In the genomic region with DNA sequence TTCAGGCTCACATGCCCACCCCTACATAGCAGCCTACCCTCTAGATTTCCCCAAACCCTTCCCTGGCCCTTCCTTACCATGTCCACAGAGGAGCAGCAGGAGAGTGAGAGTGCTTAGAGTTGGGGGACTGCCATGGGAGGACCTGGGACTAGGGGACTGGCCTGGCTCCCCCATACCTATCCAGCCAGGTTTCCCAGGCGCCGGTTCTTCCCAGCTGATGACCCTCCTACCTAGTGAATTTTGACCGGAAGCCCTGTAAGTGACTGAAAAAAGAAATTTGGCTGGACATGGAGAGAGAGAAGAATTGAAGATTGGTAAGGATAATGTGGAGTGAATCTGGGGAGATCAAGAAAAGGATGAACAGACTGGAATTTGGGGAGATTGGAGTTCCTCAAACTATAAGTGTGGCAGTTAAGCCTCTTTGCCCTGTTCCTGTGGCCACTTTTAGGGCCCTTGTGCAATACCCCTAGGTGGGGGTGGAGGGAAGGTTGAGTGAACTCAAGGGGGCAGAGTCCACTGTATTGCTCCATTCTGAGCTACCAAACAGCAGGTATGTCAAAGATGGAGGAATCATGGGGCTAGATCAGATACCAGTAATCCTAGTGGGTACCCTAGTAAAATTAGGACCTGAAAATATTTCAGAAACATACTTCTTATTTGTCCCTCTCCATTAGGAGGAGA, we compare ENCODE assay signal across 1 cellular context.
A peak's percentile ranks its signal among the peaks of the same experiment; 100 is the strongest.
TF ChIP-seq lines count a peak whose summit lies in the region.

No MANE protein-coding gene starts in this region.

TF ChIP-seq in HepG2, 621 proteins besides CTCF, POLR2A, EP300 and RAD21 (continued from another document):
- TF ChIP-seq, protein P1, sequence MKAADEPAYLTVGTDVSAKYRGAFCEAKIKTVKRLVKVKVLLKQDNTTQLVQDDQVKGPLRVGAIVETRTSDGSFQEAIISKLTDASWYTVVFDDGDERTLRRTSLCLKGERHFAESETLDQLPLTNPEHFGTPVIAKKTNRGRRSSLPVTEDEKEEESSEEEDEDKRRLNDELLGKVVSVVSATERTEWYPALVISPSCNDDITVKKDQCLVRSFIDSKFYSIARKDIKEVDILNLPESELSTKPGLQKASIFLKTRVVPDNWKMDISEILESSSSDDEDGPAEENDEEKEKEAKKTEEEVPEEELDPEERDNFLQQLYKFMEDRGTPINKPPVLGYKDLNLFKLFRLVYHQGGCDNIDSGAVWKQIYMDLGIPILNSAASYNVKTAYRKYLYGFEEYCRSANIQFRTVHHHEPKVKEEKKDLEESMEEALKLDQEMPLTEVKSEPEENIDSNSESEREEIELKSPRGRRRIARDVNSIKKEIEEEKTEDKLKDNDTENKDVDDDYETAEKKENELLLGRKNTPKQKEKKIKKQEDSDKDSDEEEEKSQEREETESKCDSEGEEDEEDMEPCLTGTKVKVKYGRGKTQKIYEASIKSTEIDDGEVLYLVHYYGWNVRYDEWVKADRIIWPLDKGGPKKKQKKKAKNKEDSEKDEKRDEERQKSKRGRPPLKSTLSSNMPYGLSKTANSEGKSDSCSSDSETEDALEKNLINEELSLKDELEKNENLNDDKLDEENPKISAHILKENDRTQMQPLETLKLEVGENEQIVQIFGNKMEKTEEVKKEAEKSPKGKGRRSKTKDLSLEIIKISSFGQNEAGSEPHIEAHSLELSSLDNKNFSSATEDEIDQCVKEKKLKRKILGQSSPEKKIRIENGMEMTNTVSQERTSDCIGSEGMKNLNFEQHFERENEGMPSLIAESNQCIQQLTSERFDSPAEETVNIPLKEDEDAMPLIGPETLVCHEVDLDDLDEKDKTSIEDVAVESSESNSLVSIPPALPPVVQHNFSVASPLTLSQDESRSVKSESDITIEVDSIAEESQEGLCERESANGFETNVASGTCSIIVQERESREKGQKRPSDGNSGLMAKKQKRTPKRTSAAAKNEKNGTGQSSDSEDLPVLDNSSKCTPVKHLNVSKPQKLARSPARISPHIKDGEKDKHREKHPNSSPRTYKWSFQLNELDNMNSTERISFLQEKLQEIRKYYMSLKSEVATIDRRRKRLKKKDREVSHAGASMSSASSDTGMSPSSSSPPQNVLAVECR (CRISPR knock-in tag; IDR thresholded peaks at IDR 0.05; ENCODE audit: borderline replicate concordance), result peak; percentile 25; the same call in 1 of the 2 replicates
- TF ChIP-seq ZNF614 (CRISPR knock-in tag; IDR thresholded peaks at IDR 0.05; ENCODE audit: borderline replicate concordance) (peak; percentile 58; the same call in 1 of the 2 replicates), ZNF12 (CRISPR knock-in tag; IDR thresholded peaks at IDR 0.05) (peak; percentile 59; the same call in 1 of the 2 replicates), ZNF563 (CRISPR knock-in tag; IDR thresholded peaks at IDR 0.05) (no peak), ZMYM2 (CRISPR knock-in tag; IDR thresholded peaks at IDR 0.05) (0 out of 2 replicates have a peak, but pooled peaks have one; percentile 36), SPEN (CRISPR knock-in tag; IDR thresholded peaks at IDR 0.05; ENCODE audit: low read depth) (peak; percentile 36; the same call in 1 of the 2 replicates), ZNF850 (CRISPR knock-in tag; conservative IDR thresholded peaks at IDR 0.05) (no peak), HOXA3 (CRISPR knock-in tag; IDR thresholded peaks at IDR 0.05) (peak; percentile 51; the same call in 1 of the 2 replicates), SOX6 (IDR thresholded peaks at IDR 0.05) (no peak), SOX6 (CRISPR knock-in tag; IDR thresholded peaks at IDR 0.05) (peak; percentile 53; the same call in 1 of the 2 replicates), THAP11 (CRISPR knock-in tag; IDR thresholded peaks at IDR 0.05) (peak; percentile 68), FOXO1 (CRISPR knock-in tag; IDR thresholded peaks at IDR 0.05) (peak; percentile 62; the same call in 1 of the 2 replicates), ZNF331 (CRISPR knock-in tag; IDR thresholded peaks at IDR 0.05) (peak; percentile 70; the same call in 1 of the 2 replicates), NR2F6 (IDR thresholded peaks at IDR 0.05) (peak; percentile 60), NR2F6 (CRISPR knock-in tag; IDR thresholded peaks at IDR 0.05) (no peak), RXRB (CRISPR knock-in tag; IDR thresholded peaks at IDR 0.05; ENCODE audit: borderline replicate concordance) (peak; percentile 79), RFXANK (CRISPR knock-in tag; IDR thresholded peaks at IDR 0.05) (no peak), HMG20A (CRISPR knock-in tag; IDR thresholded peaks at IDR 0.05; ENCODE audit: borderline replicate concordance) (peak; percentile 48; the same call in 1 of the 2 replicates), PAX8 (CRISPR knock-in tag; IDR thresholded peaks at IDR 0.05; ENCODE audit: borderline replicate concordance) (no peak), ZNF788 (CRISPR knock-in tag; IDR thresholded peaks at IDR 0.05; ENCODE audit: borderline replicate concordance) (0 out of 2 replicates have a peak, but pooled peaks have one; percentile 31), ZSCAN31 (CRISPR knock-in tag; IDR thresholded peaks at IDR 0.05; ENCODE audit: low read depth) (0 out of 2 replicates have a peak, but pooled peaks have one; percentile 52), ZNF644 (CRISPR knock-in tag; IDR thresholded peaks at IDR 0.05; ENCODE audit: low read depth) (peak; percentile 99), GABPB1 (CRISPR knock-in tag; IDR thresholded peaks at IDR 0.05) (peak; percentile 25; the same call in 1 of the 2 replicates), ZBTB7B (CRISPR knock-in tag; IDR thresholded peaks at IDR 0.05) (peak; percentile 59; the same call in 1 of the 2 replicates), ELF3 (CRISPR knock-in tag; IDR thresholded peaks at IDR 0.05) (peak; percentile 22; the same call in 1 of the 2 replicates), MYC (CRISPR knock-in tag; IDR thresholded peaks at IDR 0.05; ENCODE audit: borderline replicate concordance) (no peak), FOSL2 (CRISPR knock-in tag; IDR thresholded peaks at IDR 0.05) (peak; percentile 64), CREM (IDR thresholded peaks at IDR 0.05) (peak; percentile 26; the same call in 1 of the 2 replicates), CREM (CRISPR knock-in tag; IDR thresholded peaks at IDR 0.05) (no peak), ZNF792 (CRISPR knock-in tag; IDR thresholded peaks at IDR 0.05) (peak; percentile 27; the same call in 1 of the 2 replicates), SALL1 (CRISPR knock-in tag; IDR thresholded peaks at IDR 0.05) (peak; percentile 60), ZFP37 (CRISPR knock-in tag; IDR thresholded peaks at IDR 0.05; ENCODE audit: borderline replicate concordance) (no peak), SMAD9 (CRISPR knock-in tag; IDR thresholded peaks at IDR 0.05) (no peak), ETV5 (CRISPR knock-in tag; IDR thresholded peaks at IDR 0.05; ENCODE audit: borderline replicate concordance) (peak; percentile 44; the same call in 1 of the 2 replicates), TEAD3 (CRISPR knock-in tag; optimal IDR thresholded peaks at IDR 0.05; ENCODE audit: borderline replicate concordance) (peak; percentile 23)
- TF ChIP-seq, protein P2, sequence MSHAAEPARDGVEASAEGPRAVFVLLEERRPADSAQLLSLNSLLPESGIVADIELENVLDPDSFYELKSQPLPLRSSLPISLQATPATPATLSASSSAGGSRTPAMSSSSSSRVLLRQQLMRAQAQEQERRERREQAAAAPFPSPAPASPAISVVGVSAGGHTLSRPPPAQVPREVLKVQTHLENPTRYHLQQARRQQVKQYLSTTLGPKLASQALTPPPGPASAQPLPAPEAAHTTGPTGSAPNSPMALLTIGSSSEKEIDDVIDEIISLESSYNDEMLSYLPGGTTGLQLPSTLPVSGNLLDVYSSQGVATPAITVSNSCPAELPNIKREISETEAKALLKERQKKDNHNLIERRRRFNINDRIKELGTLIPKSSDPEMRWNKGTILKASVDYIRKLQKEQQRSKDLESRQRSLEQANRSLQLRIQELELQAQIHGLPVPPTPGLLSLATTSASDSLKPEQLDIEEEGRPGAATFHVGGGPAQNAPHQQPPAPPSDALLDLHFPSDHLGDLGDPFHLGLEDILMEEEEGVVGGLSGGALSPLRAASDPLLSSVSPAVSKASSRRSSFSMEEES (CRISPR knock-in tag; IDR thresholded peaks at IDR 0.05), result peak; percentile 52; the same call in 1 of the 2 replicates
- TF ChIP-seq, protein P3, sequence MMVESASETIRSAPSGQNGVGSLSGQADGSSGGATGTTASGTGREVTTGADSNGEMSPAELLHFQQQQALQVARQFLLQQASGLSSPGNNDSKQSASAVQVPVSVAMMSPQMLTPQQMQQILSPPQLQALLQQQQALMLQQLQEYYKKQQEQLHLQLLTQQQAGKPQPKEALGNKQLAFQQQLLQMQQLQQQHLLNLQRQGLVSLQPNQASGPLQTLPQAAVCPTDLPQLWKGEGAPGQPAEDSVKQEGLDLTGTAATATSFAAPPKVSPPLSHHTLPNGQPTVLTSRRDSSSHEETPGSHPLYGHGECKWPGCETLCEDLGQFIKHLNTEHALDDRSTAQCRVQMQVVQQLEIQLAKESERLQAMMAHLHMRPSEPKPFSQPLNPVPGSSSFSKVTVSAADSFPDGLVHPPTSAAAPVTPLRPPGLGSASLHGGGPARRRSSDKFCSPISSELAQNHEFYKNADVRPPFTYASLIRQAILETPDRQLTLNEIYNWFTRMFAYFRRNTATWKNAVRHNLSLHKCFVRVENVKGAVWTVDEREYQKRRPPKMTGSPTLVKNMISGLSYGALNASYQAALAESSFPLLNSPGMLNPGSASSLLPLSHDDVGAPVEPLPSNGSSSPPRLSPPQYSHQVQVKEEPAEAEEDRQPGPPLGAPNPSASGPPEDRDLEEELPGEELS (CRISPR knock-in tag; IDR thresholded peaks at IDR 0.05), result 0 out of 2 replicates have a peak, but pooled peaks have one; percentile 22
- TF ChIP-seq, protein P4, sequence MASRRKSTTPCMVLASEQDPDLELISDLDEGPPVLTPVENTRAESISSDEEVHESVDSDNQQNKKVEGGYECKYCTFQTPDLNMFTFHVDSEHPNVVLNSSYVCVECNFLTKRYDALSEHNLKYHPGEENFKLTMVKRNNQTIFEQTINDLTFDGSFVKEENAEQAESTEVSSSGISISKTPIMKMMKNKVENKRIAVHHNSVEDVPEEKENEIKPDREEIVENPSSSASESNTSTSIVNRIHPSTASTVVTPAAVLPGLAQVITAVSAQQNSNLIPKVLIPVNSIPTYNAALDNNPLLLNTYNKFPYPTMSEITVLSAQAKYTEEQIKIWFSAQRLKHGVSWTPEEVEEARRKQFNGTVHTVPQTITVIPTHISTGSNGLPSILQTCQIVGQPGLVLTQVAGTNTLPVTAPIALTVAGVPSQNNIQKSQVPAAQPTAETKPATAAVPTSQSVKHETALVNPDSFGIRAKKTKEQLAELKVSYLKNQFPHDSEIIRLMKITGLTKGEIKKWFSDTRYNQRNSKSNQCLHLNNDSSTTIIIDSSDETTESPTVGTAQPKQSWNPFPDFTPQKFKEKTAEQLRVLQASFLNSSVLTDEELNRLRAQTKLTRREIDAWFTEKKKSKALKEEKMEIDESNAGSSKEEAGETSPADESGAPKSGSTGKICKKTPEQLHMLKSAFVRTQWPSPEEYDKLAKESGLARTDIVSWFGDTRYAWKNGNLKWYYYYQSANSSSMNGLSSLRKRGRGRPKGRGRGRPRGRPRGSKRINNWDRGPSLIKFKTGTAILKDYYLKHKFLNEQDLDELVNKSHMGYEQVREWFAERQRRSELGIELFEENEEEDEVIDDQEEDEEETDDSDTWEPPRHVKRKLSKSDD (CRISPR knock-in tag; IDR thresholded peaks at IDR 0.05; ENCODE audit: low read depth), result peak; percentile 69; the same call in 1 of the 2 replicates
- TF ChIP-seq, protein P5, sequence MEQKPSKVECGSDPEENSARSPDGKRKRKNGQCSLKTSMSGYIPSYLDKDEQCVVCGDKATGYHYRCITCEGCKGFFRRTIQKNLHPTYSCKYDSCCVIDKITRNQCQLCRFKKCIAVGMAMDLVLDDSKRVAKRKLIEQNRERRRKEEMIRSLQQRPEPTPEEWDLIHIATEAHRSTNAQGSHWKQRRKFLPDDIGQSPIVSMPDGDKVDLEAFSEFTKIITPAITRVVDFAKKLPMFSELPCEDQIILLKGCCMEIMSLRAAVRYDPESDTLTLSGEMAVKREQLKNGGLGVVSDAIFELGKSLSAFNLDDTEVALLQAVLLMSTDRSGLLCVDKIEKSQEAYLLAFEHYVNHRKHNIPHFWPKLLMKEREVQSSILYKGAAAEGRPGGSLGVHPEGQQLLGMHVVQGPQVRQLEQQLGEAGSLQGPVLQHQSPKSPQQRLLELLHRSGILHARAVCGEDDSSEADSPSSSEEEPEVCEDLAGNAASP (CRISPR knock-in tag; IDR thresholded peaks at IDR 0.05; ENCODE audit: borderline replicate concordance), result peak; percentile 39; the same call in 1 of the 2 replicates
- TF ChIP-seq, protein P6, sequence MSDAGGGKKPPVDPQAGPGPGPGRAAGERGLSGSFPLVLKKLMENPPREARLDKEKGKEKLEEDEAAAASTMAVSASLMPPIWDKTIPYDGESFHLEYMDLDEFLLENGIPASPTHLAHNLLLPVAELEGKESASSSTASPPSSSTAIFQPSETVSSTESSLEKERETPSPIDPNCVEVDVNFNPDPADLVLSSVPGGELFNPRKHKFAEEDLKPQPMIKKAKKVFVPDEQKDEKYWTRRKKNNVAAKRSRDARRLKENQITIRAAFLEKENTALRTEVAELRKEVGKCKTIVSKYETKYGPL (CRISPR knock-in tag; IDR thresholded peaks at IDR 0.05), result no peak
- TF ChIP-seq, protein P7, sequence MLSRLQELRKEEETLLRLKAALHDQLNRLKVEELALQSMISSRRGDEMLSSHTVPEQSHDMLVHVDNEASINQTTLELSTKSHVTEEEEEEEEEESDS (CRISPR knock-in tag; IDR thresholded peaks at IDR 0.05; ENCODE audit: borderline replicate concordance), result 0 out of 2 replicates have a peak, but pooled peaks have one; percentile 29
TF ChIP-seq in HepG2: peak in this region for 80.
